In genomic region chr3:148903941-148904340, GRCh38 we compare ENCODE assay signal across 1 cellular context.
TF ChIP-seq lines count a peak whose summit lies in the region.

No MANE protein-coding gene starts in this region.

TF ChIP-seq in GM23338, 12 proteins besides CTCF, POLR2A, EP300 and RAD21 (continued from another document):
- no peak for TF ChIP-seq ZNF462 (CRISPR knock-in tag; IDR thresholded peaks at IDR 0.05)
- no peak for TF ChIP-seq NANOG (IDR thresholded peaks at IDR 0.05; ENCODE audit: borderline replicate concordance)
- no peak for TF ChIP-seq POLR2AphosphoS5 (IDR thresholded peaks at IDR 0.05; ENCODE audit: low read depth)
- TF ChIP-seq ETS1 (IDR thresholded peaks at IDR 0.05) = no peak
- TF ChIP-seq ZNF331 (CRISPR knock-in tag; IDR thresholded peaks at IDR 0.05; ENCODE audit: low read depth) = no peak
- TF ChIP-seq JUNB (IDR thresholded peaks at IDR 0.05; ENCODE audit: unreplicated experiment) = no peak
- no peak for TF ChIP-seq CREB1 (CRISPR knock-in tag; IDR thresholded peaks at IDR 0.05; ENCODE audit: low read depth)
- no peak for TF ChIP-seq EZH2 (IDR thresholded peaks at IDR 0.05; ENCODE audit: low read depth, unreplicated experiment)
- no peak for TF ChIP-seq EZH2phosphoT487 (IDR thresholded peaks at IDR 0.05; ENCODE audit: unreplicated experiment)
